In genomic region chr10:121628859-121629258, GRCh38 we compare ENCODE assay signal across 23 cellular contexts. TPM values are rescaled to one million over a fixed set of nuclear protein-coding genes. Genes with fewer than 3 reads are reported as not detected.
"Had no signal": no experiment of that assay in that cellular context is flagged by ENCODE, and none has a peak within 500 bp of the region (broad histone marks: within the 10 kb centered on the region; RNA-seq: fewer than 3 reads in every experiment).

No MANE protein-coding gene starts in this region.

- H3K4me3 ChIP-seq: body of pancreas, colonic mucosa, left lung, mucosa of descending colon, right lobe of liver, spleen, testis had no signal

- H3K4me1 ChIP-seq: colonic mucosa, heart right ventricle, left lung, right lobe of liver, spleen, testis had no signal

- H3K9me3 Mint-ChIP-seq: activated CD4-positive, alpha-beta memory T cell treated with anti-CD3 and anti-CD28 coated beads, Interleukin-2, amount 10 ng/mL, durations not matched to agents 7 days and 5 days; activated naive CD4-positive, alpha-beta T cell treated with anti-CD3 and anti-CD28 coated beads, Interleukin-2, amount 50 U/mL, for 72 hours; activated T-cell treated with anti-CD3 and anti-CD28 coated beads, Interleukin-2, amount 50 U/mL, for 4 hours; natural killer cell; stimulated activated naive CD8-positive, alpha-beta T cell treated with anti-CD3 and anti-CD28 coated beads, Interleukin-15, Interleukin-2, amounts not matched to agents 100 ng/mL and 50 ng/mL, for 24 hours had no signal

- H3K27me3 Mint-ChIP-seq: activated CD4-positive, alpha-beta memory T cell treated with anti-CD3 and anti-CD28 coated beads, Interleukin-2, amount 10 ng/mL, durations not matched to agents 7 days and 5 days; progenitor cell of endocrine pancreas; stimulated activated naive CD8-positive, alpha-beta T cell treated with anti-CD3 and anti-CD28 coated beads, Interleukin-15, Interleukin-2, amounts not matched to agents 100 ng/mL and 50 ng/mL, for 24 hours had no signal

- H3K27me3 ChIP-seq: body of pancreas, colonic mucosa, left lung, right lobe of liver, spleen, testis had no signal

- H3K27ac ChIP-seq: body of pancreas, colonic mucosa, heart right ventricle, left lung, right lobe of liver, spleen, testis had no signal

- FAIRE-seq: endothelial cell of umbilical vein, frontal cortex, islet of Langerhans had no signal

- H3K4me1 Mint-ChIP-seq: activated CD4-positive, alpha-beta memory T cell treated with anti-CD3 and anti-CD28 coated beads, Interleukin-2, amount 10 ng/mL, durations not matched to agents 7 days and 5 days; natural killer cell had no signal

- H3K27ac Mint-ChIP-seq: activated CD4-positive, alpha-beta memory T cell treated with anti-CD3 and anti-CD28 coated beads, Interleukin-2, amount 10 ng/mL, durations not matched to agents 7 days and 5 days; activated naive CD4-positive, alpha-beta T cell treated with anti-CD3 and anti-CD28 coated beads, Interleukin-2, amount 50 U/mL, for 72 hours; natural killer cell; progenitor cell of endocrine pancreas; stimulated activated naive CD8-positive, alpha-beta T cell treated with anti-CD3 and anti-CD28 coated beads, Interleukin-15, Interleukin-2, amounts not matched to agents 100 ng/mL and 50 ng/mL, for 24 hours; T-helper 17 cell had no signal

- DNase-seq: activated CD4-positive, alpha-beta memory T cell treated with anti-CD3 and anti-CD28 coated beads, Interleukin-2, amount 10 ng/mL, durations not matched to agents 7 days and 5 days; activated CD4-positive, alpha-beta T cell treated with anti-CD3 and anti-CD28 coated beads for 4 hours; activated effector memory CD4-positive, alpha-beta T cell treated with Interleukin-2 at 50 U/mL for 16 hours; activated T-cell treated with anti-CD3 and anti-CD28 coated beads, Interleukin-2, amount 50 U/mL, for 4 hours; amniotic stem cell; body of pancreas; central memory CD4-positive, alpha-beta T cell; colonic mucosa; heart right ventricle; left lung; mammary epithelial cell; mucosa of descending colon; natural killer cell; right lobe of liver; T-helper 17 cell; testis had no signal

- H3K9me3 ChIP-seq: body of pancreas, colonic mucosa, heart right ventricle, left lung, mucosa of descending colon, right lobe of liver, spleen, testis had no signal

- H3K4me3 Mint-ChIP-seq: activated CD4-positive, alpha-beta memory T cell treated with anti-CD3 and anti-CD28 coated beads, Interleukin-2, amount 10 ng/mL, durations not matched to agents 7 days and 5 days; activated T-cell treated with anti-CD3 and anti-CD28 coated beads, Interleukin-2, amount 50 U/mL, for 4 hours; natural killer cell; stimulated activated naive CD8-positive, alpha-beta T cell treated with anti-CD3 and anti-CD28 coated beads, Interleukin-15, Interleukin-2, amounts not matched to agents 100 ng/mL and 50 ng/mL, for 24 hours; T-helper 17 cell had no signal

- H3K36me3 ChIP-seq: colonic mucosa, heart right ventricle, left lung, right lobe of liver, spleen had no signal

- H3K36me3 Mint-ChIP-seq: activated naive CD4-positive, alpha-beta T cell treated with anti-CD3 and anti-CD28 coated beads, Interleukin-2, amount 50 U/mL, for 72 hours; natural killer cell had no signal

RNA-seq across cellular contexts. Expression of gene FGFR2, which starts 30.6 kb away (rescaled TPM):
- total RNA-seq: activated naive CD4-positive, alpha-beta T cell treated with anti-CD3 and anti-CD28 coated beads, Interleukin-2, amount 50 U/mL, for 72 hours; endothelial cell of umbilical vein had no signal
